Comparison of ENCODE assay signal across 15 cellular contexts in the genomic region with DNA sequence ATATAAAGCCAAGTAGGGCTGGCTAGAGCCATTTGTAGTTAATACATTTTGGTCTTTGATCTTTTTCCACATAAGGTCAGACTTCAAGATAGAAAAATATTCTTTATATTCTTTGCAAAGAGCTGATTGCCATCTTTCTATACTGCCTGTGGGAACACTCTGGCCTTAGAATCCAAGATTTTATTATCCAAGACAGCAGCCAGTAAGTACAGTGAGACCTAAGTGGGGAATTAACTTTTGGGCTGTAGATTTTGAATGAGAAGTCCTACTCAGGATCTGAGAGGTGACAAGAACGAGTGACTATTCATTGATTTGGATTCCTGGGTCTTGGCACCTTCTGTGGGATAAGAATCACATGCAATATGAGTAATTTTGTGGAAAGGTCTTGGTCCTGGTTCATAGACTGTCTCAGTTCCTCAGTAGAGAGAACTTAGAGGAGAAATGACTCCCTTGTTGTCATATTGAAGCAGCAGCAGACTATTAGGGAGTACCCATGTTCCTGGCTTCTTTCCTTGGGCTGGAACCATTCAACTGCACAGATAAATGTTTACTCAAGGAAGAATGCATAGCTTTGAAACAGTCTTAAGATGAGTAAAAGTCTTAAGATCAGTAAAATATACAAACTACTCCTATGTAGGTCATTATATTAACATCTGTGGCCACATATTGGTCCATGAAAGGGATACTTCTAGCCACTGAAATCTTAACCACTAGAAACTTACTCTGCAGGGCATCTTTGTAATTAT.
A peak's percentile ranks its signal among the peaks of the same experiment; 100 is the strongest.
DNase-seq lines count a peak whose midpoint lies in the region; ATAC-seq, FAIRE-seq and TF ChIP-seq lines count a peak whose summit lies in the region.
"Had no signal": no experiment of that assay in that cellular context is flagged by ENCODE, and none has a peak within 500 bp of the region (broad histone marks: within the 10 kb centered on the region; RNA-seq: fewer than 3 reads in every experiment).

No MANE protein-coding gene starts in this region.

- no peak overlapping the region for H3K4me2 ChIP-seq in osteoblast (ENCODE audit: insufficient read depth, low read length)

- H4K20me1 ChIP-seq in osteoblast (ENCODE audit: insufficient read depth, low read length) = no peaks in the 10 kb centered on the region

- intact Hi-C loops in Panc1 (cut with micrococcal nuclease; ENCODE audit: unreplicated experiment) (no loop called here), pancreas (cut with DNase I) (no loop called here), aorta (cut with DNase I) (no loop called here), testis (cut with DNase I; ENCODE audit: low total_unique reads) (no loop called here)

- H3K36me3 ChIP-seq in Panc1 (ENCODE audit: control insufficient read depth, insufficient read depth, low read length) (no peaks in the 10 kb centered on the region), pancreas (no peaks in the 10 kb centered on the region), osteoblast (ENCODE audit: insufficient read depth, low read length) (no peaks in the 10 kb centered on the region), aorta (ENCODE audit: control insufficient read depth in 1 of 2, insufficient read depth in 2 of 2, low read length in 1 of 2) (no peaks in the 10 kb centered on the region), testis (ENCODE audit: low read depth, missing control alignments) (no peaks in the 10 kb centered on the region)

- TF ChIP-seq CTCF in AG04449 (IDR thresholded peaks at IDR 0.05; ENCODE audit: insufficient read depth, low read length, missing control alignments) = no peak
- no peak for TF ChIP-seq CTCF in Panc1 (IDR thresholded peaks at IDR 0.05)
- no peak for TF ChIP-seq CTCF in pancreas (IDR thresholded peaks at IDR 0.05)
- no peak for TF ChIP-seq CTCF in osteoblast (IDR thresholded peaks at IDR 0.05; ENCODE audit: extremely low read depth, low read depth, low read length)
- TF ChIP-seq CTCF in testis (IDR thresholded peaks at IDR 0.05) = no peak

- H3K79me2 ChIP-seq in osteoblast (ENCODE audit: insufficient read depth, low read length) = no peaks in the 10 kb centered on the region

- peak overlapping the region; percentile 39 for H3K27ac ChIP-seq in Panc1 (ENCODE audit: low read length)
- H3K27ac ChIP-seq in pancreas = peak overlapping the region; percentile 35 to 91 (median 75)
- H3K27ac ChIP-seq in osteoblast (ENCODE audit: low read depth, low read length) = no peak overlapping the region
- H3K27ac ChIP-seq in aorta (ENCODE audit: low read depth in 1 of 2, low read length in 2 of 2) = no peak overlapping the region
- no peak overlapping the region for H3K27ac ChIP-seq in testis

- POLR2A ChIA-PET in AG04449 (lab: Yijun Ruan, JAX) (no interaction called here), Panc1 (lab: Charles Lee) (no interaction called here)

- no peaks in the 10 kb centered on the region for H3K27me3 ChIP-seq in Panc1 (ENCODE audit: control insufficient read depth, insufficient read depth, low read length)
- no peaks in the 10 kb centered on the region for H3K27me3 ChIP-seq in pancreas
- H3K27me3 ChIP-seq in osteoblast (ENCODE audit: insufficient read depth, low read length) = no peaks in the 10 kb centered on the region
- H3K27me3 ChIP-seq in aorta (ENCODE audit: control insufficient read depth in 1 of 2, insufficient read depth in 2 of 2, low read length in 1 of 2) = no peaks in the 10 kb centered on the region
- no peaks in the 10 kb centered on the region for H3K27me3 ChIP-seq in testis

- in situ Hi-C loops in Panc1 (cut with HindIII; ENCODE audit: low pct_unique_long_range_greater_than_20kb, low sequenced_read_pairs) = no loop called here

- TF ChIP-seq POLR2A in testis (IDR thresholded peaks at IDR 0.05) = no peak

- DNase-seq in AG04449 (ENCODE audit: low read depth, low spot score) (peak; percentile 29), Panc1 (ENCODE audit: low read depth, low spot score) (no peak), fibroblast of peridontal ligament (ENCODE audit: extremely low read depth) (peak; percentile 77), pancreas (no peak), osteoblast (ENCODE audit: insufficient read length, low spot score, missing footprints) (no peak), aorta (no peak), testis (no peak)
- no peak for DNase-seq in activated T-cell treated with anti-CD3 and anti-CD28 coated beads, Interleukin-2, amount 50 U/mL, for 48 hours
- DNase-seq: activated naive CD8-positive, alpha-beta T cell treated with anti-CD3 and anti-CD28 coated beads, Interleukin-2, amount 50 U/mL, for 24 hours; activated T-cell treated with anti-CD3 and anti-CD28 coated beads for 4 hours; natural killer cell; NCI-H1436; NCI-H510A treated with DMSO at 0.1 percent for 48 hours; T-cell had no signal

- 12 to 13% methylated on average over 1 of the region's 1 CpG for WGBS in pancreas, 2 donors
- 58 to 84% methylated on average over 1 of the region's 1 CpG for WGBS in aorta, 2 donors
- 82 to 85% methylated on average over 1 of the region's 1 CpG for WGBS in testis, 2 donors

- no peaks in the 10 kb centered on the region for H3K9me3 ChIP-seq in Panc1 (ENCODE audit: control insufficient read depth, insufficient read depth, low read depth, low read length)
- no peaks in the 10 kb centered on the region for H3K9me3 ChIP-seq in pancreas
- no peaks in the 10 kb centered on the region for H3K9me3 ChIP-seq in osteoblast (ENCODE audit: low read depth, low read length)
- no peaks in the 10 kb centered on the region for H3K9me3 ChIP-seq in aorta (ENCODE audit: control insufficient read depth, low read length)
- no peaks in the 10 kb centered on the region for H3K9me3 ChIP-seq in testis

- peaks cover 6% of the 10 kb centered on the region; the same call in 1 of the 2 replicates for H3K4me1 ChIP-seq in Panc1 (ENCODE audit: control insufficient read depth, insufficient read depth, low read length)
- peaks cover 49 to 74% (median 71%) of the 10 kb centered on the region in 3 donors for H3K4me1 ChIP-seq in pancreas
- peaks cover 21% of the 10 kb centered on the region for H3K4me1 ChIP-seq in osteoblast (ENCODE audit: insufficient read depth, low read length)
- H3K4me1 ChIP-seq in aorta (ENCODE audit: control insufficient read depth in 1 of 2, insufficient read depth in 2 of 2, low read length in 2 of 2) = peaks cover 0 to 2% of the 10 kb centered on the region in 2 donors
- no peaks in the 10 kb centered on the region for H3K4me1 ChIP-seq in testis

- no peak for FAIRE-seq in pancreas (lab: Jason Lieb, UNC)

- H3K4me3 ChIP-seq in AG04449 (ENCODE audit: low read depth, low read length) (no peak overlapping the region), Panc1 (ENCODE audit: low read depth in 2 of 2, low read length in 2 of 2) (no peak overlapping the region), pancreas (no peak overlapping the region), osteoblast (ENCODE audit: insufficient read depth, low read length) (no peak overlapping the region), aorta (ENCODE audit: low read length in 2 of 2) (no peak overlapping the region), testis (no peak overlapping the region)

- no TSS peak for BruUV-seq in Panc1 (replicated peaks; lab: Mats Ljungman, UMichigan)

- H2AFZ ChIP-seq in osteoblast (ENCODE audit: low read length) = no peak overlapping the region

- CTCF ChIA-PET in AG04449 (lab: Yijun Ruan, JAX) = no interaction called here
- CTCF ChIA-PET in Panc1 (lab: Charles Lee) = no interaction called here

- no peak for ATAC-seq in Panc1
- peak; percentile 21 to 36 (median 30) for ATAC-seq in pancreas
- ATAC-seq in aorta (ENCODE audit: low FRiP score) = no peak
- ATAC-seq: activated CD4-positive, CD25-positive, alpha-beta regulatory T cell treated with anti-CD3 and anti-CD28 coated beads, Interleukin-2, amount 50 U/mL, for 24 hours; activated naive CD8-positive, alpha-beta T cell treated with anti-CD3 and anti-CD28 coated beads, Interleukin-2, amount 50 U/mL, for 24 hours; natural killer cell; T-cell had no signal

Comparison
In these comparisons a context has a peak if more than half of its experiments do, and no peak if none do; other contexts are left out.
1. DNase-seq: peak in AG04449 (single experiment) and fibroblast of peridontal ligament (single experiment); none in Panc1 (single experiment), pancreas (0 of 6), osteoblast (single experiment), activated T-cell treated with anti-CD3 and anti-CD28 coated beads, Interleukin-2, amount 50 U/mL, for 48 hours (0 of 2), aorta (0 of 2) and testis (single experiment).
2. ATAC-seq: peak in pancreas (4 of 4); none in Panc1 (single experiment) and aorta (single experiment).
3. H3K27ac ChIP-seq: peak in Panc1 (single experiment) and pancreas (4 of 4); none in osteoblast (single experiment), aorta (0 of 2) and testis (0 of 2).